ENCODE assay signal across 29 cellular contexts in the genomic region with DNA sequence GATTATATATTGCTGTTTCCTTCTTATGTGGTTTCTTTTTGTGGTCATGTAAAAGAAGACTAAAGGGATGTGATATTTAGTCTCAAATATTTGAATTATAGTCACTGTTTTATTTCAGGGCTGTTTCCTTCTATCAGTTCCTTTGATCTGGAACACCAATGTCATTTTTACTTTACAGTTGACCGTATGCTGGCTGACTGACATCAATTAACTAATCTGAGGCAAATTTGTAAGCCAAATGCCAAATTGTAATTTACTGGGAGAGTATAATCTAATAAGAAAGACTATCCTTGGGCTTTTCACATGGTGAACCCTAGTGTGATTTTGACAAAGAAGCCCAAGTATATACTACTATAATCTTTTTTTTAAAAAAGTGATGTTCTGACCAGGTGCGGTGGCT.
"Had no signal": no experiment of that assay in that cellular context is flagged by ENCODE, and none has a peak within 500 bp of the region (broad histone marks: within the 10 kb centered on the region; RNA-seq: fewer than 3 reads in every experiment).

No MANE protein-coding gene starts in this region.

- H3K4me3 ChIP-seq: Peyer's patch, SJSA1, SK-N-MC had no signal

- H3K4me1 ChIP-seq: Peyer's patch, SJSA1 had no signal

- H3K27ac ChIP-seq: KMS-11, Peyer's patch, SJSA1, SK-N-MC had no signal

- H3K9me3 ChIP-seq: Peyer's patch, SJSA1 had no signal

- ATAC-seq: PC-3, T-cell had no signal

- DNase-seq: Karpas-422, KBM-7, MM.1S, MV-4-11, NCI-H1092, NCI-H1105, NCI-H1417 treated with DMSO at 0.1 percent for 48 hours, NCI-H1436 treated with DMSO at 0.1 percent for 48 hours, NCI-H1694 treated with DMSO at 0.1 percent for 48 hours, NCI-H187 treated with DMSO at 0.1 percent for 48 hours, NCI-H2029, NCI-H2081, NCI-H2171 treated with DMSO at 0.1 percent for 48 hours, NCI-H2227 treated with DMSO at 0.1 percent for 48 hours, NCI-H345, NCI-H446, NCI-H510A treated with DMSO at 0.1 percent for 48 hours, NCI-H524 treated with DMSO at 0.1 percent for 48 hours, NCI-H526 treated with DMSO at 0.1 percent for 48 hours, NCI-H774, PC-3, Peyer's patch, Right ventricle myocardium superior, RPMI8226, SHP77 treated with DMSO at 0.1 percent for 48 hours, T-cell had no signal

- H3K36me3 ChIP-seq: Peyer's patch, SJSA1 had no signal

- H3K9ac ChIP-seq: KMS-11 had no signal

- H3K27me3 ChIP-seq: Peyer's patch, SJSA1 had no signal

- H3K4me2 ChIP-seq: KMS-11 had no signal
